In genomic region chr7:94630855-94631254, GRCh38 we compare ENCODE assay signal across 21 cellular contexts. TPM values are rescaled to one million over a fixed set of nuclear protein-coding genes. Genes with fewer than 3 reads are reported as not detected.
DNase-seq lines count a peak whose midpoint lies in the region; ATAC-seq, FAIRE-seq and TF ChIP-seq lines count a peak whose summit lies in the region.
"Had no signal": no experiment of that assay in that cellular context is flagged by ENCODE, and none has a peak within 500 bp of the region (broad histone marks: within the 10 kb centered on the region; RNA-seq: fewer than 3 reads in every experiment).

No MANE protein-coding gene starts in this region.

- ATAC-seq in naive thymus-derived CD4-positive, alpha-beta T cell, result no peak

- H3K27me3 ChIP-seq in brain microvascular endothelial cell (replicated peaks), result no peaks in the 10 kb centered on the region
- no peaks in the 10 kb centered on the region for H3K27me3 ChIP-seq in naive thymus-derived CD4-positive, alpha-beta T cell (ENCODE audit: control insufficient read depth in 2 of 2, insufficient read depth in 2 of 2, low read length in 2 of 2)
- H3K27me3 ChIP-seq: BE2C, SJSA1 had no signal

- H3K9me3 ChIP-seq in naive thymus-derived CD4-positive, alpha-beta T cell (ENCODE audit: control insufficient read depth in 2 of 3, low read length in 3 of 3), result no peaks in the 10 kb centered on the region
- H3K9me3 ChIP-seq: BE2C, SJSA1 had no signal

- H3K4me3 Mint-ChIP-seq in HFFc6, result no peak overlapping the region
- H3K4me3 Mint-ChIP-seq in nephron, result no peak overlapping the region
- no peak overlapping the region for H3K4me3 Mint-ChIP-seq in activated naive CD4-positive, alpha-beta T cell treated with anti-CD3 and anti-CD28 coated beads, Interleukin-2, amount 10 ng/mL, durations not matched to agents 7 days and 5 days
- no peak overlapping the region for H3K4me3 Mint-ChIP-seq in naive thymus-derived CD4-positive, alpha-beta T cell
- H3K4me3 Mint-ChIP-seq: CD4-positive, alpha-beta memory T cell; IgD-negative memory B cell had no signal

- CTCF ChIA-PET in activated naive CD4-positive, alpha-beta T cell treated with anti-CD3 and anti-CD28 coated beads, Interleukin-2, amount 10 ng/mL, durations not matched to agents 7 days and 5 days (lab: Charles Lee), result no interaction called here
- CTCF ChIA-PET in naive thymus-derived CD4-positive, alpha-beta T cell (lab: Charles Lee), result no interaction called here

- no peak overlapping the region for H3K4me3 ChIP-seq in brain microvascular endothelial cell (ENCODE audit: low read depth, low read length)
- no peak overlapping the region for H3K4me3 ChIP-seq in naive thymus-derived CD4-positive, alpha-beta T cell (ENCODE audit: low read length)
- H3K4me3 ChIP-seq: PC-9, SJSA1 had no signal

- H3K27me3 Mint-ChIP-seq in HFFc6 (ENCODE audit: insufficient read depth) (no peaks in the 10 kb centered on the region), nephron (ENCODE audit: low read depth) (no peaks in the 10 kb centered on the region)
- H3K27me3 Mint-ChIP-seq in activated naive CD4-positive, alpha-beta T cell treated with anti-CD3 and anti-CD28 coated beads, Interleukin-2, amount 10 ng/mL, durations not matched to agents 7 days and 5 days, result no peaks in the 10 kb centered on the region
- H3K27me3 Mint-ChIP-seq in naive thymus-derived CD4-positive, alpha-beta T cell, result peaks cover 4 to 16% (median 6%) of the 10 kb centered on the region in 5 donors
- H3K27me3 Mint-ChIP-seq: IgD-negative memory B cell had no signal

- H3K27ac Mint-ChIP-seq in HFFc6 (peak overlapping the region; percentile 90; the same call in 1 of the 2 replicates), nephron (peak overlapping the region; percentile 27 to 67 (median 51))
- H3K27ac Mint-ChIP-seq in activated naive CD4-positive, alpha-beta T cell treated with anti-CD3 and anti-CD28 coated beads, Interleukin-2, amount 10 ng/mL, durations not matched to agents 7 days and 5 days, result no peak overlapping the region
- H3K27ac Mint-ChIP-seq in naive thymus-derived CD4-positive, alpha-beta T cell, result no peak overlapping the region
- H3K27ac Mint-ChIP-seq: CD4-positive, alpha-beta memory T cell; IgD-negative memory B cell had no signal

- H3K9me3 Mint-ChIP-seq in HFFc6 (no peaks in the 10 kb centered on the region), nephron (no peaks in the 10 kb centered on the region)
- no peaks in the 10 kb centered on the region for H3K9me3 Mint-ChIP-seq in activated naive CD4-positive, alpha-beta T cell treated with anti-CD3 and anti-CD28 coated beads, Interleukin-2, amount 10 ng/mL, durations not matched to agents 7 days and 5 days
- H3K9me3 Mint-ChIP-seq in naive thymus-derived CD4-positive, alpha-beta T cell, result no peaks in the 10 kb centered on the region
- H3K9me3 Mint-ChIP-seq: CD4-positive, alpha-beta memory T cell had no signal

- TF ChIP-seq POLR2A in GM12891 (IDR thresholded peaks at IDR 0.05; ENCODE audit: low read depth, low read length), result no peak

- H3K36me3 Mint-ChIP-seq in HFFc6 (ENCODE audit: low read depth), result no peaks in the 10 kb centered on the region
- H3K36me3 Mint-ChIP-seq in nephron (ENCODE audit: low read depth), result no peaks in the 10 kb centered on the region
- no peaks in the 10 kb centered on the region for H3K36me3 Mint-ChIP-seq in activated naive CD4-positive, alpha-beta T cell treated with anti-CD3 and anti-CD28 coated beads, Interleukin-2, amount 10 ng/mL, durations not matched to agents 7 days and 5 days
- no peaks in the 10 kb centered on the region for H3K36me3 Mint-ChIP-seq in naive thymus-derived CD4-positive, alpha-beta T cell
- H3K36me3 Mint-ChIP-seq: CD4-positive, alpha-beta memory T cell had no signal

- in situ Hi-C loops in brain microvascular endothelial cell (cut with HindIII; ENCODE audit: low pct_ligation_motif_present, low sequenced_read_pairs), result loop anchor here (25.0 kb wide), 1 partner anchor 344 kb away; no protein-coding TSS in a partner anchor

- H3K4me1 Mint-ChIP-seq in HFFc6 (ENCODE audit: low read depth) (peaks cover 33% of the 10 kb centered on the region), nephron (peaks cover 48% of the 10 kb centered on the region)
- no peaks in the 10 kb centered on the region for H3K4me1 Mint-ChIP-seq in activated naive CD4-positive, alpha-beta T cell treated with anti-CD3 and anti-CD28 coated beads, Interleukin-2, amount 10 ng/mL, durations not matched to agents 7 days and 5 days
- H3K4me1 Mint-ChIP-seq in naive thymus-derived CD4-positive, alpha-beta T cell, result peaks cover 0 to 2% (median 0%) of the 10 kb centered on the region in 7 donors
- H3K4me1 Mint-ChIP-seq: CD4-positive, alpha-beta memory T cell; IgD-negative memory B cell had no signal

- H3K27ac ChIP-seq in brain microvascular endothelial cell, result no peak overlapping the region
- no peak overlapping the region for H3K27ac ChIP-seq in naive thymus-derived CD4-positive, alpha-beta T cell (ENCODE audit: low read depth, low read length)
- H3K27ac ChIP-seq: PC-9 had no signal

- no peak for DNase-seq in GM12891 (ENCODE audit: insufficient read length, low spot score)
- no peak for DNase-seq in HFFc6
- DNase-seq in brain microvascular endothelial cell, result peak; percentile 20
- DNase-seq in activated naive CD4-positive, alpha-beta T cell treated with anti-CD3 and anti-CD28 coated beads, Interleukin-2, amount 10 ng/mL, durations not matched to agents 7 days and 5 days, result no peak
- DNase-seq in naive thymus-derived CD4-positive, alpha-beta T cell, result no peak
- DNase-seq in AG08396 (ENCODE audit: low spot score), result no peak
- DNase-seq: ACHN; BE2C; CD4-positive, alpha-beta memory T cell; DMS79; Kasumi-1; NCI-H187; NCI-H345; NCI-H526; PC-9 had no signal

- no peak for FAIRE-seq in GM12891 (lab: Jason Lieb, UNC)
- FAIRE-seq: GM18507, H1 had no signal

- intact Hi-C loops in naive thymus-derived CD4-positive, alpha-beta T cell (cut with micrococcal nuclease), result no loop called here

- POLR2A ChIA-PET in naive thymus-derived CD4-positive, alpha-beta T cell (lab: Charles Lee), result no interaction called here

- TF ChIP-seq CTCF in HFFc6 (IDR thresholded peaks at IDR 0.05) (no peak), brain microvascular endothelial cell (IDR thresholded peaks at IDR 0.05; ENCODE audit: low read depth, low read length, missing control alignments) (no peak), nephron (IDR thresholded peaks at IDR 0.05; ENCODE audit: unreplicated experiment in 3 of 3) (no peak)

- no peaks in the 10 kb centered on the region for H3K36me3 ChIP-seq in brain microvascular endothelial cell (replicated peaks)
- H3K36me3 ChIP-seq in naive thymus-derived CD4-positive, alpha-beta T cell (ENCODE audit: control insufficient read depth in 2 of 3, insufficient read depth in 3 of 3, low read length in 3 of 3), result no peaks in the 10 kb centered on the region
- H3K36me3 ChIP-seq: BE2C had no signal

- no peaks in the 10 kb centered on the region for H3K4me1 ChIP-seq in naive thymus-derived CD4-positive, alpha-beta T cell (ENCODE audit: control insufficient read depth in 2 of 2, insufficient read depth in 2 of 2, low read length in 2 of 2)

TF ChIP-seq in GM12891, 5 proteins besides CTCF, POLR2A, EP300 and RAD21:
- TF ChIP-seq SPI1 (IDR thresholded peaks at IDR 0.05; ENCODE audit: low read depth, low read length), result peak; percentile 74
- TF ChIP-seq POLR2AphosphoS5 (IDR thresholded peaks at IDR 0.05; ENCODE audit: low read depth, low read length), result no peak

RNA-seq across cellular contexts. Expression of gene SGCE, which starts 25.1 kb away (rescaled TPM):
- 17.4 TPM for polyA plus RNA-seq in GM12891 (2012; ENCODE audit: low read depth, missing spikeins)
- 10 to 100 TPM; 30.2 to 52.7 (median 49.0) TPM for total RNA-seq in HFFc6 (2021; fragmentation: NEBNext Ultra II Directional; extraction: Animal tissue kit (Norgen Biotek cat#: 25700))
- under 1 TPM in 3 of 5 experiments, not detected in 2; 0.16 to 0.78 (median 0.19) TPM for total RNA-seq in naive thymus-derived CD4-positive, alpha-beta T cell
- under 1 TPM; 0.08 to 0.43 TPM for polyA plus RNA-seq in naive thymus-derived CD4-positive, alpha-beta T cell
- total RNA-seq: HT-29 had no signal

Comparison
In these comparisons a context has a peak if more than half of its experiments do, and no peak if none do; other contexts are left out.
1. H3K27ac Mint-ChIP-seq: peak in HFFc6 (single experiment) and nephron (3 of 3); none in activated naive CD4-positive, alpha-beta T cell treated with anti-CD3 and anti-CD28 coated beads, Interleukin-2, amount 10 ng/mL, durations not matched to agents 7 days and 5 days (single experiment) and naive thymus-derived CD4-positive, alpha-beta T cell (0 of 9).
2. RNA of gene SGCE, which starts 25.1 kb away (total RNA-seq): 30.2 to 52.7 TPM in HFFc6; 0.16 to 0.78 TPM in naive thymus-derived CD4-positive, alpha-beta T cell; every median in the first group is over 10 times any median in the second.